Comparison of ENCODE assay signal across 24 cellular contexts in the genomic region with DNA sequence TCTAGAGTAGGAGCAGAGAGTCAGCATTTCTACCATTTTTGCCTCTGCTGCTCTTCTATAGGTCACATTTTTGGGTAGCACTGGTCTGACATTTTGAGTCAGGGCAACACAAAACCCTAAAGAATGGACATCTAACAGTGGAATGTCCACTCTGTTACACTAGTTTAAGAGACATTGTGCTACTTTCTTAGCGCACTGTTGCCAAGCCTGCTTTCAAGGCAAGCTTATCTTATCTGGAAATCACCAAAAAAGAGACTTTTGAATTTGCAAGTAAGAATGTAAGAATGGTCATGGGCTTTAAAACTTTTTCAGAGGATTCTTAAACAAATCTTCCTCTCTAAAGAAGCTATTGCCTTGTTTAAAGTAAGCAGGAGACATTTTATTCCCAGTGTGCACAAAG.
DNase-seq lines count a peak whose midpoint lies in the region; ATAC-seq and TF ChIP-seq lines count a peak whose summit lies in the region.
"Had no signal": no experiment of that assay in that cellular context is flagged by ENCODE, and none has a peak within 500 bp of the region (broad histone marks: within the 10 kb centered on the region; RNA-seq: fewer than 3 reads in every experiment).

No MANE protein-coding gene starts in this region.

- H3K79me2 ChIP-seq in mesendoderm (ENCODE audit: control insufficient read depth, insufficient read depth, low read length), result no peaks in the 10 kb centered on the region

- no peak overlapping the region for H3K4me3 ChIP-seq in cardiac muscle cell
- H3K4me3 ChIP-seq in choroid plexus epithelial cell (ENCODE audit: low read depth, low read length), result no peak overlapping the region
- H3K4me3 ChIP-seq in mesendoderm (ENCODE audit: low read length), result no peak overlapping the region
- H3K4me3 ChIP-seq: BLaER1 treated with 17β-estradiol and CSF1 and Interleukin-3, amounts not matched to agents 10 nM and 100 nM; GM23338; HAP-1; SJSA1 had no signal

- H2BK15ac ChIP-seq in mesendoderm (replicated peaks; ENCODE audit: low read depth), result no peak overlapping the region

- no peaks in the 10 kb centered on the region for H3K27me3 ChIP-seq in cardiac muscle cell
- no peaks in the 10 kb centered on the region for H3K27me3 ChIP-seq in mesendoderm (ENCODE audit: insufficient read depth, low read length, poor library complexity)
- H3K27me3 ChIP-seq: BLaER1 treated with 17β-estradiol and CSF1 and Interleukin-3, amounts not matched to agents 10 nM and 100 nM; SJSA1 had no signal

- ATAC-seq in left cardiac atrium (no peak), GM21528 (IDR thresholded peaks at IDR 0.05; ENCODE audit: low FRiP score, unreplicated experiment) (no peak)
- ATAC-seq: CD8-positive, alpha-beta T cell; GM23338; HepG2 had no signal

- peak overlapping the region; percentile 73 for H3K18ac ChIP-seq in mesendoderm (ENCODE audit: low read length)

- H4K5ac ChIP-seq in mesendoderm (ENCODE audit: low read length), result no peak overlapping the region

- peak overlapping the region; percentile 93 for H3K27ac ChIP-seq in cardiac muscle cell
- H3K27ac ChIP-seq in mesendoderm (ENCODE audit: low read depth, low read length), result peak overlapping the region; percentile 78
- H3K27ac ChIP-seq: BLaER1 treated with 17β-estradiol and CSF1 and Interleukin-3, amounts not matched to agents 10 nM and 100 nM; HL-60; SJSA1 had no signal

- DNase-seq in cardiac muscle cell (ENCODE audit: low read depth in 1 of 2, low spot score in 1 of 2) (no peak), left cardiac atrium (no peak), choroid plexus epithelial cell (ENCODE audit: low read depth) (peak; percentile 54), mesendoderm (peak; percentile 50), NCI-H748 treated with DMSO at 0.1 percent for 48 hours (lab: John Stamatoyannopoulos, UW) (no peak), NCI-H69 (lab: John Stamatoyannopoulos, UW) (no peak), UCSD-AML1 (lab: John Stamatoyannopoulos, UW; ENCODE audit: unreplicated experiment) (no peak)
- DNase-seq: 8988T, DND-41, KBM-7, NCI-H1092, NCI-H1436, NCI-H187 treated with DMSO at 0.1 percent for 48 hours, NCI-H2107, NCI-H510A treated with DMSO at 0.1 percent for 48 hours, NCI-H82 had no signal

- H3K4me2 ChIP-seq in mesendoderm (ENCODE audit: low read length), result no peak overlapping the region
- H3K4me2 ChIP-seq: GM23338 had no signal

- no peaks in the 10 kb centered on the region for H3K9me3 ChIP-seq in cardiac muscle cell (ENCODE audit: low read depth)
- H3K9me3 ChIP-seq: BLaER1 treated with 17β-estradiol and CSF1 and Interleukin-3, amounts not matched to agents 10 nM and 100 nM; HAP-1 had no signal

- H3K36me3 ChIP-seq in cardiac muscle cell (no peaks in the 10 kb centered on the region), mesendoderm (ENCODE audit: control insufficient read depth, insufficient read depth, low read length) (no peaks in the 10 kb centered on the region)
- H3K36me3 ChIP-seq: BLaER1 treated with 17β-estradiol and CSF1 and Interleukin-3, amounts not matched to agents 10 nM and 100 nM; HAP-1; SJSA1 had no signal

- H3K4me1 ChIP-seq in cardiac muscle cell (ENCODE audit: low read depth) (peaks cover 56% of the 10 kb centered on the region), mesendoderm (ENCODE audit: control insufficient read depth, low read depth, low read length) (peaks cover 11% of the 10 kb centered on the region)
- H3K4me1 ChIP-seq: HAP-1, SJSA1 had no signal

- H2BK120ac ChIP-seq in mesendoderm (ENCODE audit: low read depth, low read length), result peak overlapping the region; percentile 61

- no peak overlapping the region for H2AK5ac ChIP-seq in mesendoderm (ENCODE audit: low read length)

- peak overlapping the region; percentile 79 for H3K4ac ChIP-seq in mesendoderm (ENCODE audit: low read depth, low read length)

- no peaks in the 10 kb centered on the region for H3K79me1 ChIP-seq in mesendoderm (ENCODE audit: low read length)

- H4K8ac ChIP-seq in mesendoderm (ENCODE audit: low read depth, low read length), result no peak overlapping the region

- no peak overlapping the region for H3K9ac ChIP-seq in mesendoderm (ENCODE audit: low read length)
- H3K9ac ChIP-seq: BLaER1 treated with 17β-estradiol and CSF1 and Interleukin-3, amounts not matched to agents 10 nM and 100 nM had no signal

- peak overlapping the region; percentile 86 for H2BK5ac ChIP-seq in mesendoderm (ENCODE audit: low read length)

- intact Hi-C loops in left cardiac atrium (cut with DNase I), result no loop called here

- peak overlapping the region; percentile 40 for H3K56ac ChIP-seq in mesendoderm (ENCODE audit: low read length)

- TF ChIP-seq CTCF in cardiac muscle cell (IDR thresholded peaks at IDR 0.05; ENCODE audit: low read depth, low read length), result no peak
- TF ChIP-seq CTCF in choroid plexus epithelial cell (conservative IDR thresholded peaks at IDR 0.05; ENCODE audit: low read depth, low read length), result no peak

- WGBS in mesendoderm (ENCODE audit: extremely low coverage, insufficient coverage, low lambda C conversion rate), result no CpG with 5 or more reads among the region's 1 CpG

- no peak overlapping the region for H3K23ac ChIP-seq in mesendoderm (ENCODE audit: low read length)

Comparison
In these comparisons a context has a peak if more than half of its experiments do, and no peak if none do; other contexts are left out.
1. DNase-seq: peak in choroid plexus epithelial cell (single experiment) and mesendoderm (single experiment); none in cardiac muscle cell (0 of 2), left cardiac atrium (single experiment), NCI-H748 treated with DMSO at 0.1 percent for 48 hours (single experiment), NCI-H69 (single experiment) and UCSD-AML1 (single experiment).